8 cellular contexts compared by ENCODE assay signal in genomic region chr7:100585511-100586265, GRCh38. TPM values are rescaled to one million over a fixed set of nuclear protein-coding genes. Genes with fewer than 3 reads are reported as not detected.
A peak's percentile ranks its signal among the peaks of the same experiment; 100 is the strongest.
DNase-seq lines count a peak whose midpoint lies in the region; TF ChIP-seq lines count a peak whose summit lies in the region.

LRCH4 (minus strand) TSS chr7:100586129; CDS start chr7:100586100, 29 bp downstream.

- no peaks in the 10 kb centered on the region for H3K9me3 Mint-ChIP-seq in IgD-negative memory B cell

- peak within 1 kb of the TSS; percentile 89 to 98 (median 98) for H3K27ac Mint-ChIP-seq in IgD-negative memory B cell

- no peaks in the 10 kb centered on the region for H3K36me3 Mint-ChIP-seq in IgD-negative memory B cell

- in situ Hi-C loops in T47D (cut with HindIII; ENCODE audit: low pct_unique_long_range_greater_than_20kb, low sequenced_read_pairs): no loop called here

- peaks cover 4% of the 10 kb centered on the region for H3K27me3 Mint-ChIP-seq in IgD-negative memory B cell

- intact Hi-C loops in T-helper 2 cell treated with Interferon-gamma antibody and Interleukin-4, amounts not matched to agents 100 ng/mL and 5 ng/mL, for 36 hours (cut with micrococcal nuclease): loop anchor here (1.0 to 5.0 kb wide), 7 partner anchors 19 to 156 kb away; partner anchors contain the start of genes AGFG2, GIGYF1, GNB2 and MEPCE

- DNase-seq in COLO668 (lab: John Stamatoyannopoulos, UW; ENCODE audit: unreplicated experiment) (peak; percentile 85), GM20000 (ENCODE audit: low spot score) (peak; percentile 79), T47D (ENCODE audit: low read depth in 1 of 2, low spot score in 1 of 2) (peak; percentile 50 to 68), islet precursor cell (peak; percentile 82), cortex of kidney (lab: John Stamatoyannopoulos, UW) (no peak)
- DNase-seq in stimulated activated CD4-positive, alpha-beta T cell treated with anti-CD3 and anti-CD28 coated beads, Interleukin-4, amount 100 ng/mL, for 1 hour: peak; percentile 60

- TF ChIP-seq CTCF in GM20000 (IDR thresholded peaks at IDR 0.05; ENCODE audit: extremely low read depth, missing control alignments): no peak

- H3K4me3 Mint-ChIP-seq in IgD-negative memory B cell: peak within 1 kb of the TSS; percentile 86 to 98 (median 96)

- peaks cover 16 to 20% (median 20%) of the 10 kb centered on the region in 3 donors for H3K4me1 Mint-ChIP-seq in IgD-negative memory B cell

RNA-seq across cellular contexts. Expression of gene LRCH4, which starts in this region (rescaled TPM):
- 160 TPM for polyA plus RNA-seq in IgD-negative memory B cell
- 167 and 168 TPM in 2 replicates for total RNA-seq in T-helper 2 cell treated with Interferon-gamma antibody and Interleukin-4, amounts not matched to agents 100 ng/mL and 5 ng/mL, for 36 hours
